In the genomic region with DNA sequence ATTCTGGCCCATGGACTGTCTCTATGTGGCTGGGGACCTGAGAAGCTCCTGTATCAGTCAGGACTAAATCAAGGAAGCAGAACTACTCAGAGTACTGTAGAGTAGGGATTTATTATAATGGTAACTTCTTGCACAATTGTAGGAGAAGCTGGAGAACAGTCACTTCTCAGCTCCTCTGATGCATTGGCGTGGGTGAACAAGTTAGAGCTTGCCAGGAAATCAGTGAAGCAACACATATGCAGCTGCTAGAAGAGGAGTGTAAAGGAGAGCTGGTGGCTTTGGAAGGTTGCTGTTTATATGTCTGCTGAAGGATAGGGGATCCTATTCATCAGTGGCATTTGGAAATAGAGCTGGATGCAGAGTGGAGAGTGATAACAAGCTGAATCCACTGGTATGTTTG, we compare ENCODE assay signal across 13 cellular contexts.
DNase-seq lines count a peak whose midpoint lies in the region; ATAC-seq, FAIRE-seq and TF ChIP-seq lines count a peak whose summit lies in the region.
"Had no signal": no experiment of that assay in that cellular context is flagged by ENCODE, and none has a peak within 500 bp of the region (broad histone marks: within the 10 kb centered on the region; RNA-seq: fewer than 3 reads in every experiment).

No MANE protein-coding gene starts in this region.

- H3K4me3 ChIP-seq in bronchial epithelial cell (ENCODE audit: low read depth, low read length), result no peak overlapping the region
- H3K4me3 ChIP-seq: SJSA1 had no signal

- no peak for TF ChIP-seq EP300 in Ishikawa (IDR thresholded peaks at IDR 0.05; ENCODE audit: borderline replicate concordance)

- no peaks in the 10 kb centered on the region for H3K4me1 Mint-ChIP-seq in activated naive CD4-positive, alpha-beta T cell treated with anti-CD3 and anti-CD28 coated beads for 36 hours (ENCODE audit: low read depth)
- H3K4me1 Mint-ChIP-seq: activated naive CD8-positive, alpha-beta T cell treated with anti-CD3 and anti-CD28 coated beads for 36 hours; CD4-positive, CD25-positive, alpha-beta regulatory T cell had no signal

- H3K27me3 Mint-ChIP-seq in activated naive CD4-positive, alpha-beta T cell treated with anti-CD3 and anti-CD28 coated beads for 36 hours (ENCODE audit: low read depth), result no peaks in the 10 kb centered on the region
- H3K27me3 Mint-ChIP-seq: activated naive CD8-positive, alpha-beta T cell treated with anti-CD3 and anti-CD28 coated beads for 36 hours; CD4-positive, CD25-positive, alpha-beta regulatory T cell had no signal

- no peak for FAIRE-seq in bronchial epithelial cell (lab: Jason Lieb, UNC)

- H3K36me3 ChIP-seq in bronchial epithelial cell (ENCODE audit: control insufficient read depth, insufficient read depth, low read length), result no peaks in the 10 kb centered on the region
- H3K36me3 ChIP-seq: SJSA1 had no signal

- TF ChIP-seq RAD21 in Ishikawa (IDR thresholded peaks at IDR 0.05; ENCODE audit: low read depth), result no peak

- H3K4me3 Mint-ChIP-seq in activated naive CD4-positive, alpha-beta T cell treated with anti-CD3 and anti-CD28 coated beads for 36 hours, result no peak overlapping the region
- H3K4me3 Mint-ChIP-seq: activated naive CD8-positive, alpha-beta T cell treated with anti-CD3 and anti-CD28 coated beads for 36 hours; CD4-positive, CD25-positive, alpha-beta regulatory T cell had no signal

- CTCF ChIA-PET in activated naive CD4-positive, alpha-beta T cell treated with anti-CD3 and anti-CD28 coated beads for 36 hours (lab: Charles Lee), result no interaction called here

- H3K9me3 Mint-ChIP-seq in activated naive CD4-positive, alpha-beta T cell treated with anti-CD3 and anti-CD28 coated beads for 36 hours, result peaks cover 9% of the 10 kb centered on the region

- H3K36me3 Mint-ChIP-seq in activated naive CD4-positive, alpha-beta T cell treated with anti-CD3 and anti-CD28 coated beads for 36 hours (ENCODE audit: low read depth), result no peaks in the 10 kb centered on the region
- H3K36me3 Mint-ChIP-seq: activated naive CD8-positive, alpha-beta T cell treated with anti-CD3 and anti-CD28 coated beads for 36 hours; CD4-positive, CD25-positive, alpha-beta regulatory T cell had no signal

- DNase-seq in AG08395 (ENCODE audit: low spot score), result peak; percentile 74
- DNase-seq in bronchial epithelial cell (ENCODE audit: low read depth), result peak; percentile 98
- DNase-seq in kidney tubule cell (ENCODE audit: low spot score), result peak; percentile 62
- DNase-seq in stimulated activated naive CD8-positive, alpha-beta T cell treated with anti-CD3 and anti-CD28 coated beads, Interleukin-15, Interleukin-2, amounts not matched to agents 100 U/mL and 50 U/mL, for 24 hours, result no peak
- DNase-seq in NCI-H82 treated with DMSO at 0.1 percent for 48 hours (lab: John Stamatoyannopoulos, UW; ENCODE audit: unreplicated experiment), result no peak
- no peak for DNase-seq in activated naive CD4-positive, alpha-beta T cell treated with anti-CD3 and anti-CD28 coated beads for 36 hours
- DNase-seq: activated naive CD8-positive, alpha-beta T cell treated with anti-CD3 and anti-CD28 coated beads for 36 hours; CD4-positive, CD25-positive, alpha-beta regulatory T cell; erythroblast; NCI-H1092 treated with DMSO at 0.1 percent for 48 hours had no signal

- no peak for ATAC-seq in stimulated activated naive CD8-positive, alpha-beta T cell treated with anti-CD3 and anti-CD28 coated beads, Interleukin-15, Interleukin-2, amounts not matched to agents 100 U/mL and 50 U/mL, for 24 hours
- ATAC-seq in GM21717 (IDR thresholded peaks at IDR 0.05; ENCODE audit: unreplicated experiment), result no peak

- H3K27me3 ChIP-seq in bronchial epithelial cell (ENCODE audit: control insufficient read depth, insufficient read depth, low read length), result no peaks in the 10 kb centered on the region
- H3K27me3 ChIP-seq: SJSA1 had no signal

- intact Hi-C loops in activated naive CD4-positive, alpha-beta T cell treated with anti-CD3 and anti-CD28 coated beads for 36 hours (cut with micrococcal nuclease), result no loop called here

- no peak overlapping the region for H3K27ac Mint-ChIP-seq in activated naive CD4-positive, alpha-beta T cell treated with anti-CD3 and anti-CD28 coated beads for 36 hours
- H3K27ac Mint-ChIP-seq: activated naive CD8-positive, alpha-beta T cell treated with anti-CD3 and anti-CD28 coated beads for 36 hours; CD4-positive, CD25-positive, alpha-beta regulatory T cell had no signal

- TF ChIP-seq CTCF in bronchial epithelial cell (IDR thresholded peaks at IDR 0.05; ENCODE audit: insufficient read depth, low read length, severe bottlenecking), result no peak

TF ChIP-seq in Ishikawa, 13 proteins besides CTCF, POLR2A, EP300 and RAD21:
- TF ChIP-seq, protein P1, sequence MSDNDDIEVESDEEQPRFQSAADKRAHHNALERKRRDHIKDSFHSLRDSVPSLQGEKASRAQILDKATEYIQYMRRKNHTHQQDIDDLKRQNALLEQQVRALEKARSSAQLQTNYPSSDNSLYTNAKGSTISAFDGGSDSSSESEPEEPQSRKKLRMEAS (IDR thresholded peaks at IDR 0.05), result no peak
- TF ChIP-seq, protein P2, sequence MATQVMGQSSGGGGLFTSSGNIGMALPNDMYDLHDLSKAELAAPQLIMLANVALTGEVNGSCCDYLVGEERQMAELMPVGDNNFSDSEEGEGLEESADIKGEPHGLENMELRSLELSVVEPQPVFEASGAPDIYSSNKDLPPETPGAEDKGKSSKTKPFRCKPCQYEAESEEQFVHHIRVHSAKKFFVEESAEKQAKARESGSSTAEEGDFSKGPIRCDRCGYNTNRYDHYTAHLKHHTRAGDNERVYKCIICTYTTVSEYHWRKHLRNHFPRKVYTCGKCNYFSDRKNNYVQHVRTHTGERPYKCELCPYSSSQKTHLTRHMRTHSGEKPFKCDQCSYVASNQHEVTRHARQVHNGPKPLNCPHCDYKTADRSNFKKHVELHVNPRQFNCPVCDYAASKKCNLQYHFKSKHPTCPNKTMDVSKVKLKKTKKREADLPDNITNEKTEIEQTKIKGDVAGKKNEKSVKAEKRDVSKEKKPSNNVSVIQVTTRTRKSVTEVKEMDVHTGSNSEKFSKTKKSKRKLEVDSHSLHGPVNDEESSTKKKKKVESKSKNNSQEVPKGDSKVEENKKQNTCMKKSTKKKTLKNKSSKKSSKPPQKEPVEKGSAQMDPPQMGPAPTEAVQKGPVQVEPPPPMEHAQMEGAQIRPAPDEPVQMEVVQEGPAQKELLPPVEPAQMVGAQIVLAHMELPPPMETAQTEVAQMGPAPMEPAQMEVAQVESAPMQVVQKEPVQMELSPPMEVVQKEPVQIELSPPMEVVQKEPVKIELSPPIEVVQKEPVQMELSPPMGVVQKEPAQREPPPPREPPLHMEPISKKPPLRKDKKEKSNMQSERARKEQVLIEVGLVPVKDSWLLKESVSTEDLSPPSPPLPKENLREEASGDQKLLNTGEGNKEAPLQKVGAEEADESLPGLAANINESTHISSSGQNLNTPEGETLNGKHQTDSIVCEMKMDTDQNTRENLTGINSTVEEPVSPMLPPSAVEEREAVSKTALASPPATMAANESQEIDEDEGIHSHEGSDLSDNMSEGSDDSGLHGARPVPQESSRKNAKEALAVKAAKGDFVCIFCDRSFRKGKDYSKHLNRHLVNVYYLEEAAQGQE (IDR thresholded peaks at IDR 0.05; ENCODE audit: low read depth), result no peak
- TF ChIP-seq TEAD4 (IDR thresholded peaks at IDR 0.05) (no peak), CREB1 (IDR thresholded peaks at IDR 0.05; ENCODE audit: low read depth) (no peak), CEBPB (IDR thresholded peaks at IDR 0.05) (peak; percentile 69), TCF12 (IDR thresholded peaks at IDR 0.05; ENCODE audit: low read depth) (no peak), FOXM1 (IDR thresholded peaks at IDR 0.05; ENCODE audit: borderline replicate concordance, low read depth) (no peak), NFIC (IDR thresholded peaks at IDR 0.05) (0 out of 2 replicates have a peak, but pooled peaks have one; percentile 26), ZBTB7A (IDR thresholded peaks at IDR 0.05; ENCODE audit: low read depth) (no peak), EGR1 (IDR thresholded peaks at IDR 0.05) (peak; percentile 24; the same call in 1 of the 2 replicates)
- TF ChIP-seq, protein P3, sequence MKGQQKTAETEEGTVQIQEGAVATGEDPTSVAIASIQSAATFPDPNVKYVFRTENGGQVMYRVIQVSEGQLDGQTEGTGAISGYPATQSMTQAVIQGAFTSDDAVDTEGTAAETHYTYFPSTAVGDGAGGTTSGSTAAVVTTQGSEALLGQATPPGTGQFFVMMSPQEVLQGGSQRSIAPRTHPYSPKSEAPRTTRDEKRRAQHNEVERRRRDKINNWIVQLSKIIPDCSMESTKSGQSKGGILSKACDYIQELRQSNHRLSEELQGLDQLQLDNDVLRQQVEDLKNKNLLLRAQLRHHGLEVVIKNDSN (IDR thresholded peaks at IDR 0.05), result no peak

Comparison
In these comparisons a context has a peak if more than half of its experiments do, and no peak if none do; other contexts are left out.
1. DNase-seq: peak in AG08395 (single experiment), bronchial epithelial cell (single experiment) and kidney tubule cell (single experiment); none in stimulated activated naive CD8-positive, alpha-beta T cell treated with anti-CD3 and anti-CD28 coated beads, Interleukin-15, Interleukin-2, amounts not matched to agents 100 U/mL and 50 U/mL, for 24 hours (single experiment), NCI-H82 treated with DMSO at 0.1 percent for 48 hours (single experiment) and activated naive CD4-positive, alpha-beta T cell treated with anti-CD3 and anti-CD28 coated beads for 36 hours (single experiment).